Comparison of ENCODE assay signal across 11 cellular contexts in genomic region chr2:197784956-197785941, GRCh38. TPM values are rescaled to one million over a fixed set of nuclear protein-coding genes. Genes with fewer than 3 reads are reported as not detected.
DNase-seq lines count a peak whose midpoint lies in the region; ATAC-seq and TF ChIP-seq lines count a peak whose summit lies in the region.
"Had no signal": no experiment of that assay in that cellular context is flagged by ENCODE, and none has a peak within 500 bp of the region (broad histone marks: within the 10 kb centered on the region; RNA-seq: fewer than 3 reads in every experiment).

TSS of gene BOLL (minus strand) at chr2:197785319. CDS start at chr2:197781850, 3,469 bp downstream.

- H3K9me3 ChIP-seq in HEK293 (ENCODE audit: control insufficient read depth, insufficient read depth, low read depth, low read length) (no peaks in the 10 kb centered on the region), ascending aorta (no peaks in the 10 kb centered on the region)

- ATAC-seq in stimulated activated naive B cell treated with anti-CD40 and anti-IgM and Interleukin-4, amounts not matched to agents 10 μg/mL and 1 μg/mL and 100 μg/mL, for 72 hours (replicated peaks) = no peak
- no peak for ATAC-seq in GM18870 (IDR thresholded peaks at IDR 0.05; ENCODE audit: unreplicated experiment)

- peak within 1 kb of the TSS; percentile 28 to 66 (median 47) for H3K4me3 Mint-ChIP-seq in immature natural killer cell
- H3K4me3 Mint-ChIP-seq in stimulated activated naive B cell treated with anti-CD40 and anti-IgM and Interleukin-4, amounts not matched to agents 10 μg/mL and 1 μg/mL and 100 μg/mL, for 72 hours = peak within 1 kb of the TSS; percentile 76 to 77

- no peaks in the 10 kb centered on the region for H3K9me3 Mint-ChIP-seq in immature natural killer cell
- H3K9me3 Mint-ChIP-seq in stimulated activated naive B cell treated with anti-CD40 and anti-IgM and Interleukin-4, amounts not matched to agents 10 μg/mL and 1 μg/mL and 100 μg/mL, for 72 hours = peaks cover 0 to 2% of the 10 kb centered on the region in 2 donors

- WGBS in lower leg skin, 2 donors = 86 to 89% methylated on average over 61 to 68 of the region's 80 CpGs

- peaks cover 2 to 16% (median 5%) of the 10 kb centered on the region in 3 donors for H3K27me3 Mint-ChIP-seq in immature natural killer cell (ENCODE audit: low read depth in 3 of 3)
- H3K27me3 Mint-ChIP-seq in stimulated activated naive B cell treated with anti-CD40 and anti-IgM and Interleukin-4, amounts not matched to agents 10 μg/mL and 1 μg/mL and 100 μg/mL, for 72 hours = peaks cover 19 to 29% of the 10 kb centered on the region in 2 donors

- DNase-seq in ascending aorta (ENCODE audit: low spot score in 2 of 2) (no peak), immature natural killer cell (no peak), lower leg skin (ENCODE audit: low spot score in 2 of 2) (no peak)
- DNase-seq in stimulated activated naive B cell treated with anti-CD40 and anti-IgM and Interleukin-4, amounts not matched to agents 10 μg/mL and 1 μg/mL and 100 μg/mL, for 72 hours = no peak
- DNase-seq in activated CD8-positive, alpha-beta memory T cell treated with anti-CD3 and anti-CD28 coated beads, Interleukin-2, amount 50 U/mL, for 4 hours = no peak
- DNase-seq in stimulated activated CD4-positive, alpha-beta T cell treated with anti-CD3 and anti-CD28 coated beads, Interleukin-4, amount 100 ng/mL, for 4 hours = no peak
- DNase-seq: WERI-Rb-1 had no signal

- H3K27me3 ChIP-seq in ascending aorta = no peaks in the 10 kb centered on the region

- H3K36me3 ChIP-seq in HEK293 (ENCODE audit: control insufficient read depth in 2 of 2, insufficient read depth in 1 of 2, low read length in 2 of 2) (no peaks in the 10 kb centered on the region), ascending aorta (no peaks in the 10 kb centered on the region)
- H3K36me3 ChIP-seq: WERI-Rb-1 had no signal

- peaks cover 0 to 2% of the 10 kb centered on the region in 2 donors for H3K4me1 Mint-ChIP-seq in immature natural killer cell
- peaks cover 2 to 7% of the 10 kb centered on the region in 2 donors for H3K4me1 Mint-ChIP-seq in stimulated activated naive B cell treated with anti-CD40 and anti-IgM and Interleukin-4, amounts not matched to agents 10 μg/mL and 1 μg/mL and 100 μg/mL, for 72 hours

- H3K36me3 Mint-ChIP-seq in immature natural killer cell = no peaks in the 10 kb centered on the region
- peaks cover 1 to 4% of the 10 kb centered on the region in 2 donors for H3K36me3 Mint-ChIP-seq in stimulated activated naive B cell treated with anti-CD40 and anti-IgM and Interleukin-4, amounts not matched to agents 10 μg/mL and 1 μg/mL and 100 μg/mL, for 72 hours

- intact Hi-C loops in ascending aorta (cut with DNase I) (no loop called here), lower leg skin (cut with DNase I; ENCODE audit: low total_unique reads) (no loop called here)

- TF ChIP-seq POLR2A in lower leg skin (IDR thresholded peaks at IDR 0.05) = no peak

- no peak within 1 kb of the TSS for H3K27ac Mint-ChIP-seq in immature natural killer cell
- no peak within 1 kb of the TSS for H3K27ac Mint-ChIP-seq in stimulated activated naive B cell treated with anti-CD40 and anti-IgM and Interleukin-4, amounts not matched to agents 10 μg/mL and 1 μg/mL and 100 μg/mL, for 72 hours

- no peak within 1 kb of the TSS for H3K27ac ChIP-seq in HEK293 (ENCODE audit: extremely low read depth, low read depth, low read length)
- no peak within 1 kb of the TSS for H3K27ac ChIP-seq in ascending aorta
- H3K27ac ChIP-seq: WERI-Rb-1 had no signal

- POLR2A ChIA-PET in HEK293 (lab: Yijun Ruan, JAX) = no interaction called here

- TF ChIP-seq CTCF in HEK293 (tag by site-specific recombination; IDR thresholded peaks at IDR 0.05) (no peak), ascending aorta (IDR thresholded peaks at IDR 0.05) (no peak), lower leg skin (IDR thresholded peaks at IDR 0.05) (no peak)

- CTCF ChIA-PET in HEK293 (lab: Yijun Ruan, JAX) = no interaction called here

- H3K4me1 ChIP-seq in HEK293 (ENCODE audit: control insufficient read depth, insufficient read depth, low read length) = no peaks in the 10 kb centered on the region
- H3K4me1 ChIP-seq in ascending aorta = no peaks in the 10 kb centered on the region

- H3K4me3 ChIP-seq in HEK293 (ENCODE audit: low read depth, low read length) (peak within 1 kb of the TSS; percentile 19), ascending aorta (peak within 1 kb of the TSS; percentile 41 to 72), lower leg skin (ENCODE audit: low read depth, poor library complexity, severe bottlenecking) (no peak within 1 kb of the TSS)

TF ChIP-seq in HEK293, 187 proteins besides CTCF, POLR2A, EP300 and RAD21:
- TF ChIP-seq ZNF239 (tag by site-specific recombination; IDR thresholded peaks at IDR 0.05) (no peak), MEIS1 (CRISPR knock-in tag; IDR thresholded peaks at IDR 0.05; ENCODE audit: borderline replicate concordance) (no peak), ZNF501 (tag by site-specific recombination; IDR thresholded peaks at IDR 0.05) (no peak), OVOL3 (tag by site-specific recombination; IDR thresholded peaks at IDR 0.05) (no peak), GFI1B (tag by site-specific recombination; IDR thresholded peaks at IDR 0.05) (no peak), OSR2 (tag by site-specific recombination; IDR thresholded peaks at IDR 0.05) (no peak), ZNF18 (tag by site-specific recombination; IDR thresholded peaks at IDR 0.05) (no peak), ZFP69B (tag by site-specific recombination; IDR thresholded peaks at IDR 0.05) (no peak), ZNF404 (tag by site-specific recombination; IDR thresholded peaks at IDR 0.05) (no peak), ZNF624 (tag by site-specific recombination; IDR thresholded peaks at IDR 0.05) (no peak), ZNF837 (tag by site-specific recombination; IDR thresholded peaks at IDR 0.05) (no peak)
- TF ChIP-seq, protein P1, sequence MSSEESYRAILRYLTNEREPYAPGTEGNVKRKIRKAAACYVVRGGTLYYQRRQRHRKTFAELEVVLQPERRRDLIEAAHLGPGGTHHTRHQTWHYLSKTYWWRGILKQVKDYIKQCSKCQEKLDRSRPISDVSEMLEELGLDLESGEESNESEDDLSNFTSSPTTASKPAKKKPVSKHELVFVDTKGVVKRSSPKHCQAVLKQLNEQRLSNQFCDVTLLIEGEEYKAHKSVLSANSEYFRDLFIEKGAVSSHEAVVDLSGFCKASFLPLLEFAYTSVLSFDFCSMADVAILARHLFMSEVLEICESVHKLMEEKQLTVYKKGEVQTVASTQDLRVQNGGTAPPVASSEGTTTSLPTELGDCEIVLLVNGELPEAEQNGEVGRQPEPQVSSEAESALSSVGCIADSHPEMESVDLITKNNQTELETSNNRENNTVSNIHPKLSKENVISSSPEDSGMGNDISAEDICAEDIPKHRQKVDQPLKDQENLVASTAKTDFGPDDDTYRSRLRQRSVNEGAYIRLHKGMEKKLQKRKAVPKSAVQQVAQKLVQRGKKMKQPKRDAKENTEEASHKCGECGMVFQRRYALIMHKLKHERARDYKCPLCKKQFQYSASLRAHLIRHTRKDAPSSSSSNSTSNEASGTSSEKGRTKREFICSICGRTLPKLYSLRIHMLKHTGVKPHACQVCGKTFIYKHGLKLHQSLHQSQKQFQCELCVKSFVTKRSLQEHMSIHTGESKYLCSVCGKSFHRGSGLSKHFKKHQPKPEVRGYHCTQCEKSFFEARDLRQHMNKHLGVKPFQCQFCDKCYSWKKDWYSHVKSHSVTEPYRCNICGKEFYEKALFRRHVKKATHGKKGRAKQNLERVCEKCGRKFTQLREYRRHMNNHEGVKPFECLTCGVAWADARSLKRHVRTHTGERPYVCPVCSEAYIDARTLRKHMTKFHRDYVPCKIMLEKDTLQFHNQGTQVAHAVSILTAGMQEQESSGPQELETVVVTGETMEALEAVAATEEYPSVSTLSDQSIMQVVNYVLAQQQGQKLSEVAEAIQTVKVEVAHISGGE (tag by site-specific recombination; conservative IDR thresholded peaks at IDR 0.05; ENCODE audit: low read depth) = no peak

RNA-seq across cellular contexts. Expression of gene BOLL, which starts in this region (rescaled TPM):
- total RNA-seq in ascending aorta (not detected), lower leg skin (not detected)
- under 1 TPM in 1 of 3 donors, not detected in 2; 0.08 TPM for polyA plus RNA-seq in immature natural killer cell
- total RNA-seq: NCI-H460, omental fat pad had no signal
